In genomic region chr20:55213653-55214052, GRCh38 we compare ENCODE assay signal across 36 cellular contexts.
"Had no signal": no experiment of that assay in that cellular context is flagged by ENCODE, and none has a peak within 500 bp of the region (broad histone marks: within the 10 kb centered on the region; RNA-seq: fewer than 3 reads in every experiment).

No MANE protein-coding gene starts in this region.

- H3K27me3 ChIP-seq: MG63 had no signal

- H3K36me3 ChIP-seq: MG63 had no signal

- DNase-seq: Kasumi-1, MG63, MM.1S, MV-4-11, NCI-H1048, NCI-H1092, NCI-H1092 treated with DMSO at 0.1 percent for 48 hours, NCI-H1105, NCI-H1105 treated with DMSO at 0.1 percent for 48 hours, NCI-H1417, NCI-H1417 treated with DMSO at 0.1 percent for 48 hours, NCI-H1436, NCI-H1436 treated with DMSO at 0.1 percent for 48 hours, NCI-H146, NCI-H1694, NCI-H1694 treated with DMSO at 0.1 percent for 48 hours, NCI-H187, NCI-H187 treated with DMSO at 0.1 percent for 48 hours, NCI-H1930, NCI-H2029, NCI-H2029 treated with DMSO at 0.1 percent for 48 hours, NCI-H2081, NCI-H2081 treated with DMSO at 0.1 percent for 48 hours, NCI-H2107, NCI-H2171, NCI-H2171 treated with DMSO at 0.1 percent for 48 hours, NCI-H2227 treated with DMSO at 0.1 percent for 48 hours, NCI-H226, NCI-H345, NCI-H446, NCI-H446 treated with DMSO at 0.1 percent for 48 hours, NCI-H510A, NCI-H510A treated with DMSO at 0.1 percent for 48 hours, NCI-H524, NCI-H524 treated with DMSO at 0.1 percent for 48 hours, NCI-H526 had no signal

- H3K4me3 ChIP-seq: MG63 had no signal
